10 cellular contexts compared by ENCODE assay signal in the genomic region with DNA sequence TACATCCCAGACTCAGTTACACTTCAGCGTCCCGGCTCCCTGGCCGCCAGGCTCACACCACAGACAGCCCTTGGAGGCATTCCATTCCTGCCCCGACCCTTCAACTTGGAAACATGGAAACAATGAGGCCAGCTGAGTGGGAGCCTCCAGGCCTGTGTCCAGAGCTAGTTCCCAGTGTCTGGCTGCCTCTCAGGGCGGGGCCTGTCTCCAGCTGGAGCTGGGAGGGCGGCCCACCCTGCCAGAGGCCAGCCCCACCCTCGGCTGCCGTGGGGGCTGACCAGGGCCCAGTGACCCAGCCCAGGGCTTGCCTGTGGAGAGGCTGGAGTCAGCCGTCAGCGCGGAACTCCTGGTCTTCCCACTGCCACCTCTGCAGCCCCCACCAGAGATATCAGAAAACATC. TPM values are rescaled to one million over a fixed set of nuclear protein-coding genes. Genes with fewer than 3 reads are reported as not detected.
DNase-seq lines count a peak whose midpoint lies in the region; TF ChIP-seq lines count a peak whose summit lies in the region.
"Had no signal": no experiment of that assay in that cellular context is flagged by ENCODE, and none has a peak within 500 bp of the region (broad histone marks: within the 10 kb centered on the region; RNA-seq: fewer than 3 reads in every experiment).

No MANE protein-coding gene starts in this region.

- in situ Hi-C loops in KBM-7 (cut with MboI; ENCODE audit: low pct_unique_long_range_greater_than_20kb, low sequenced_read_pairs): no loop called here

- peak; percentile 28 for DNase-seq in RPMI7951 (ENCODE audit: low read depth)
- DNase-seq in fibroblast of peridontal ligament (ENCODE audit: extremely low read depth): peak; percentile 64
- peak; percentile 64 for DNase-seq in midbrain (lab: John Stamatoyannopoulos, UW)
- DNase-seq in testis: peak; percentile 93
- DNase-seq in central memory CD4-positive, alpha-beta T cell: no peak
- DNase-seq in KBM-7: no peak
- DNase-seq in SJCRH30: no peak
- no peak for DNase-seq in GM20000 (ENCODE audit: low spot score)
- DNase-seq: amniotic stem cell, NCI-H510A had no signal

- intact Hi-C loops in testis (cut with DNase I; ENCODE audit: low total_unique reads): no loop called here

- H3K9me3 ChIP-seq in testis (no peaks in the 10 kb centered on the region), SJCRH30 (replicated peaks) (no peaks in the 10 kb centered on the region)

- H3K27me3 ChIP-seq in testis (no peaks in the 10 kb centered on the region), SJCRH30 (no peaks in the 10 kb centered on the region)

- no peak overlapping the region for H3K4me3 ChIP-seq in testis
- H3K4me3 ChIP-seq in SJCRH30: no peak overlapping the region

- H3K27ac ChIP-seq in testis (peak overlapping the region; percentile 25 to 55), SJCRH30 (no peak overlapping the region)

- no peak for TF ChIP-seq POLR2A in testis (IDR thresholded peaks at IDR 0.05)

- H3K4me1 ChIP-seq in testis: peaks cover 58% of the 10 kb centered on the region
- H3K4me1 ChIP-seq in SJCRH30: peaks cover 29% of the 10 kb centered on the region

- H3K36me3 ChIP-seq in testis (ENCODE audit: low read depth, missing control alignments) (no peaks in the 10 kb centered on the region), SJCRH30 (peaks cover 13% of the 10 kb centered on the region; the same call in 1 of the 2 replicates)

- 17 to 74% methylated on average over 4 to 10 of the region's 11 CpGs for WGBS in testis, 2 donors

- TF ChIP-seq CTCF in testis (IDR thresholded peaks at IDR 0.05) (no peak), GM20000 (IDR thresholded peaks at IDR 0.05; ENCODE audit: extremely low read depth, missing control alignments) (no peak)

RNA-seq across cellular contexts. Expression of gene SPON2, which starts 37.4 kb away (rescaled TPM):
- 3.8 and 7.7 TPM in 2 replicates for total RNA-seq in RPMI7951 (2014; rRNA removed; shearing (Covaris generic))
- 1 to 10 TPM; 5.6 to 7.1 TPM for total RNA-seq in testis
- 21.4 TPM for polyA plus RNA-seq in testis (ENCODE audit: insufficient read depth, low read depth, low replicate concordance)
- total RNA-seq in SJCRH30 (2014; rRNA removed; shearing (Covaris generic)): 2.5 and 3.2 TPM in 2 replicates

RNA-seq across cellular contexts. Expression of gene CTBP1, which starts 39.1 kb away (rescaled TPM):
- total RNA-seq in RPMI7951 (2014; rRNA removed; shearing (Covaris generic)): 61.3 and 97.9 TPM in 2 replicates
- total RNA-seq in testis: 100 to 1,000 TPM; 240 to 245 TPM
- 72.6 TPM for polyA plus RNA-seq in testis (ENCODE audit: insufficient read depth, low read depth, low replicate concordance)
- 141 and 143 TPM in 2 replicates for total RNA-seq in SJCRH30 (2014; rRNA removed; shearing (Covaris generic))

Comparison
In these comparisons a context has a peak if more than half of its experiments do, and no peak if none do; other contexts are left out.
1. DNase-seq: peak in RPMI7951 (single experiment), fibroblast of peridontal ligament (single experiment), midbrain (single experiment) and testis (single experiment); none in central memory CD4-positive, alpha-beta T cell (single experiment), KBM-7 (single experiment), SJCRH30 (0 of 2) and GM20000 (single experiment).